In genomic region chr2:63056309-63057065, GRCh38 we compare ENCODE assay signal across 11 cellular contexts. TPM values are rescaled to one million over a fixed set of nuclear protein-coding genes. Genes with fewer than 3 reads are reported as not detected.
A peak's percentile ranks its signal among the peaks of the same experiment; 100 is the strongest.
DNase-seq lines count a peak whose midpoint lies in the region; ATAC-seq and TF ChIP-seq lines count a peak whose summit lies in the region.
"Had no signal": no experiment of that assay in that cellular context is flagged by ENCODE, and none has a peak within 500 bp of the region (broad histone marks: within the 10 kb centered on the region; RNA-seq: fewer than 3 reads in every experiment).

No MANE protein-coding gene starts in this region.

- H3K27ac ChIP-seq in breast epithelium: no peak overlapping the region
- H3K27ac ChIP-seq: parathyroid adenoma, thyroid gland had no signal

- H3K4me3 ChIP-seq in adipocyte (ENCODE audit: low read length) (no peak overlapping the region), mucosa of descending colon (no peak overlapping the region), breast epithelium (peak overlapping the region in 1 of 3 donors; percentile 58)
- H3K4me3 ChIP-seq: thyroid gland had no signal

- H3K27me3 ChIP-seq in adipocyte (replicated peaks; ENCODE audit: control insufficient read depth, insufficient read depth, low read length) (peaks cover 72% of the 10 kb centered on the region), breast epithelium (peaks cover 16 to 94% of the 10 kb centered on the region in 2 donors)

- DNase-seq in ELF-1 (ENCODE audit: low read depth, low spot score) (peak; percentile 63), adipocyte (ENCODE audit: low read depth) (peak; percentile 27), mucosa of descending colon (peak; percentile 61 to 73 (median 63)), breast epithelium (ENCODE audit: low spot score in 2 of 2) (no peak), NCI-H226 (no peak), NCI-H526 (lab: John Stamatoyannopoulos, UW) (no peak)
- DNase-seq: dorsolateral prefrontal cortex, thyroid gland had no signal

- ATAC-seq in HG02852 (IDR thresholded peaks at IDR 0.05; ENCODE audit: unreplicated experiment) (peak; percentile 45), mucosa of descending colon (peak; percentile 70), HG03457 (IDR thresholded peaks at IDR 0.05; ENCODE audit: unreplicated experiment) (no peak)

- peaks cover 28% of the 10 kb centered on the region for H3K4me1 ChIP-seq in adipocyte (ENCODE audit: control insufficient read depth, insufficient read depth, low read length)
- H3K4me1 ChIP-seq in mucosa of descending colon (ENCODE audit: low read depth): peaks cover 42% of the 10 kb centered on the region
- peaks cover 0 to 3% of the 10 kb centered on the region in 2 donors for H3K4me1 ChIP-seq in breast epithelium
- H3K4me1 ChIP-seq: parathyroid adenoma had no signal

- no peaks in the 10 kb centered on the region for H3K36me3 ChIP-seq in adipocyte (ENCODE audit: control insufficient read depth, insufficient read depth, low read length, severe bottlenecking)
- no peaks in the 10 kb centered on the region for H3K36me3 ChIP-seq in mucosa of descending colon (ENCODE audit: low read depth)
- no peaks in the 10 kb centered on the region for H3K36me3 ChIP-seq in breast epithelium
- H3K36me3 ChIP-seq: thyroid gland had no signal

- intact Hi-C loops in mucosa of descending colon (cut with DNase I, micrococcal nuclease): no loop called here
- intact Hi-C loops in breast epithelium (cut with DNase I; ENCODE audit: low total_unique reads): no loop called here

- TF ChIP-seq CTCF in mucosa of descending colon (IDR thresholded peaks at IDR 0.05): no peak
- TF ChIP-seq CTCF in breast epithelium (IDR thresholded peaks at IDR 0.05): no peak

- H3K9ac ChIP-seq in adipocyte (ENCODE audit: low read length): no peak overlapping the region
- H3K9ac ChIP-seq: parathyroid adenoma had no signal

- TF ChIP-seq POLR2A in breast epithelium (IDR thresholded peaks at IDR 0.05): no peak

- H3K9me3 ChIP-seq in adipocyte (ENCODE audit: control insufficient read depth, low read length) (peaks cover 2% of the 10 kb centered on the region), mucosa of descending colon (no peaks in the 10 kb centered on the region), breast epithelium (peaks cover 0 to 15% of the 10 kb centered on the region in 2 donors)
- H3K9me3 ChIP-seq: thyroid gland had no signal

RNA-seq across cellular contexts. Expression of gene OTX1, which starts 5.9 kb away (rescaled TPM):
- total RNA-seq in mucosa of descending colon: under 1 TPM in 1 of 3 donors, not detected in 2; 0.22 TPM
- not detected for total RNA-seq in breast epithelium
- total RNA-seq: thyroid gland had no signal

Comparison
In these comparisons a context has a peak if more than half of its experiments do, and no peak if none do; other contexts are left out.
1. DNase-seq: peak in ELF-1 (single experiment), adipocyte (single experiment) and mucosa of descending colon (3 of 3); none in breast epithelium (0 of 2), NCI-H226 (single experiment) and NCI-H526 (0 of 2).